1 cellular context compared by ENCODE assay signal in genomic region chr3:16180737-16181134, GRCh38.
TF ChIP-seq lines count a peak whose summit lies in the region.

No MANE protein-coding gene starts in this region.

TF ChIP-seq in HepG2, 621 proteins besides CTCF, POLR2A, EP300 and RAD21 (continued from another document):
- no peak for TF ChIP-seq HIC2 (CRISPR knock-in tag; IDR thresholded peaks at IDR 0.05; ENCODE audit: low read depth)
- no peak for TF ChIP-seq ADNP (CRISPR knock-in tag; IDR thresholded peaks at IDR 0.05)
- TF ChIP-seq PLSCR1 (CRISPR knock-in tag; IDR thresholded peaks at IDR 0.05; ENCODE audit: borderline replicate concordance): no peak
- TF ChIP-seq MNT (IDR thresholded peaks at IDR 0.05): no peak
- TF ChIP-seq ISL2 (CRISPR knock-in tag; IDR thresholded peaks at IDR 0.05): no peak
- TF ChIP-seq TGIF2 (CRISPR knock-in tag; IDR thresholded peaks at IDR 0.05): no peak
- peak; percentile 72; the same call in 1 of the 2 replicates for TF ChIP-seq ZNF768 (CRISPR knock-in tag; IDR thresholded peaks at IDR 0.05)
- peak in 1 of 2 experiments; percentile 22; a peak in 1 of 4 replicates for TF ChIP-seq MAFK (conservative IDR thresholded peaks at IDR 0.05 in 1 of 2, IDR thresholded peaks at IDR 0.05 in 1 of 2; ENCODE audit: low read length in 2 of 2)
- no peak for TF ChIP-seq ZNF792 (CRISPR knock-in tag; IDR thresholded peaks at IDR 0.05)
- peak; percentile 34; the same call in 1 of the 2 replicates for TF ChIP-seq ZNF629 (CRISPR knock-in tag; conservative IDR thresholded peaks at IDR 0.05)
- no peak for TF ChIP-seq ZMAT5 (CRISPR knock-in tag; IDR thresholded peaks at IDR 0.05; ENCODE audit: borderline replicate concordance, low read depth)
